In genomic region chr10:89700914-89701237, GRCh38 we compare ENCODE assay signal across 8 cellular contexts. TPM values are rescaled to one million over a fixed set of nuclear protein-coding genes. Genes with fewer than 3 reads are reported as not detected.
DNase-seq lines count a peak whose midpoint lies in the region; ATAC-seq and TF ChIP-seq lines count a peak whose summit lies in the region.

No MANE protein-coding gene starts in this region.

- H3K27me3 ChIP-seq in thymus (ENCODE audit: control insufficient read depth, insufficient read depth), result no peaks in the 10 kb centered on the region

- no peaks in the 10 kb centered on the region for H3K9me3 ChIP-seq in thymus (ENCODE audit: control insufficient read depth)

- H3K4me3 Mint-ChIP-seq in activated CD8-positive, alpha-beta memory T cell treated with anti-CD3 and anti-CD28 coated beads, Interleukin-2, amount 10 ng/mL, durations not matched to agents 7 days and 5 days, result peak overlapping the region; percentile 96

- H3K27ac Mint-ChIP-seq in activated CD8-positive, alpha-beta memory T cell treated with anti-CD3 and anti-CD28 coated beads, Interleukin-2, amount 10 ng/mL, durations not matched to agents 7 days and 5 days, result peak overlapping the region; percentile 98

- H3K27me3 Mint-ChIP-seq in activated CD8-positive, alpha-beta memory T cell treated with anti-CD3 and anti-CD28 coated beads, Interleukin-2, amount 10 ng/mL, durations not matched to agents 7 days and 5 days, result no peaks in the 10 kb centered on the region

- H3K27ac ChIP-seq in thymus (ENCODE audit: low read depth), result peak overlapping the region; percentile 80

- peaks cover 44% of the 10 kb centered on the region for H3K4me1 Mint-ChIP-seq in activated CD8-positive, alpha-beta memory T cell treated with anti-CD3 and anti-CD28 coated beads, Interleukin-2, amount 10 ng/mL, durations not matched to agents 7 days and 5 days

- peaks cover 2% of the 10 kb centered on the region for H3K4me1 ChIP-seq in thymus (ENCODE audit: control insufficient read depth, insufficient read depth, low read length)

- DNase-seq in activated CD8-positive, alpha-beta memory T cell treated with anti-CD3 and anti-CD28 coated beads, Interleukin-2, amount 10 ng/mL, durations not matched to agents 7 days and 5 days, result no peak
- DNase-seq in activated CD8-positive, alpha-beta memory T cell treated with anti-CD3 and anti-CD28 coated beads, Interleukin-2, amount 50 U/mL, for 48 hours, result no peak
- no peak for DNase-seq in astrocyte of the spinal cord (ENCODE audit: low read depth, low spot score)
- no peak for DNase-seq in lower leg skin (ENCODE audit: low spot score in 2 of 2)
- no peak for DNase-seq in posterior vena cava (ENCODE audit: low spot score)
- DNase-seq in hippocampal formation (lab: John Stamatoyannopoulos, UW), result no peak
- DNase-seq in dermis blood vessel endothelial cell, result no peak

- WGBS in lower leg skin, 2 donors, result 0 to 1% methylated on average over 7 of the region's 7 CpGs
- WGBS in thymus, result under 1% methylated on average over 7 of the region's 7 CpGs

- no peaks in the 10 kb centered on the region for H3K9me3 Mint-ChIP-seq in activated CD8-positive, alpha-beta memory T cell treated with anti-CD3 and anti-CD28 coated beads, Interleukin-2, amount 10 ng/mL, durations not matched to agents 7 days and 5 days (ENCODE audit: low read depth)

- TF ChIP-seq POLR2A in lower leg skin (IDR thresholded peaks at IDR 0.05), result no peak

- in situ Hi-C loops in astrocyte of the spinal cord (cut with HindIII; ENCODE audit: low sequenced_read_pairs), result no loop called here

- intact Hi-C loops in lower leg skin (cut with DNase I; ENCODE audit: low total_unique reads) (no loop called here), posterior vena cava (cut with DNase I) (no loop called here)

- H3K36me3 Mint-ChIP-seq in activated CD8-positive, alpha-beta memory T cell treated with anti-CD3 and anti-CD28 coated beads, Interleukin-2, amount 10 ng/mL, durations not matched to agents 7 days and 5 days, result peaks cover 22% of the 10 kb centered on the region

- H3K36me3 ChIP-seq in thymus (ENCODE audit: control insufficient read depth, insufficient read depth), result no peaks in the 10 kb centered on the region

- no peak for TF ChIP-seq CTCF in astrocyte of the spinal cord (IDR thresholded peaks at IDR 0.05; ENCODE audit: low read depth, low read length)
- TF ChIP-seq CTCF in lower leg skin (IDR thresholded peaks at IDR 0.05), result no peak

- no peak for ATAC-seq in activated CD8-positive, alpha-beta memory T cell treated with anti-CD3 and anti-CD28 coated beads, Interleukin-2, amount 10 ng/mL, durations not matched to agents 7 days and 5 days

- H3K4me3 ChIP-seq in astrocyte of the spinal cord (ENCODE audit: low read depth, low read length) (peak overlapping the region; percentile 90), lower leg skin (ENCODE audit: low read depth, poor library complexity, severe bottlenecking) (peak overlapping the region; percentile 62), thymus (ENCODE audit: low read length) (peak overlapping the region; percentile 63)

- CTCF ChIA-PET in activated CD8-positive, alpha-beta memory T cell treated with anti-CD3 and anti-CD28 coated beads, Interleukin-2, amount 10 ng/mL, durations not matched to agents 7 days and 5 days (lab: Charles Lee), result interaction anchor here (0.6 to 1.8 kb wide), 7 partner anchors 8 to 309 kb away, joined by 3 to 12 read pairs (median 4); partner anchors contain the start of gene IFIT1

RNA-seq across cellular contexts. Expression of gene KIF20B, which starts 0.5 kb away (rescaled TPM):
- total RNA-seq in activated CD8-positive, alpha-beta memory T cell treated with anti-CD3 and anti-CD28 coated beads, Interleukin-2, amount 10 ng/mL, durations not matched to agents 7 days and 5 days, result 10 to 100 TPM; 87.5 to 92.8 TPM
- total RNA-seq in lower leg skin, result 1 to 10 TPM; 3.2 to 6.2 (median 5.7) TPM
- 4.4 TPM for polyA plus RNA-seq in thymus
- 1 to 10 TPM; 3.5 to 7.7 TPM for total RNA-seq in posterior vena cava
- total RNA-seq in dermis blood vessel endothelial cell, result 7.0 and 23.5 TPM in 2 replicates

RNA-seq across cellular contexts. Expression of gene PANK1, which starts 55.8 kb away (rescaled TPM):
- 1 to 10 TPM; 6.2 to 7.8 TPM for total RNA-seq in activated CD8-positive, alpha-beta memory T cell treated with anti-CD3 and anti-CD28 coated beads, Interleukin-2, amount 10 ng/mL, durations not matched to agents 7 days and 5 days
- total RNA-seq in lower leg skin (10 to 100 TPM; 10.8 to 36.3 (median 30.2) TPM), posterior vena cava (1 to 10 TPM; 1.5 to 2.5 TPM), dermis blood vessel endothelial cell (5.4 and 6.0 TPM in 2 replicates)
- 3.7 TPM for polyA plus RNA-seq in thymus
